Comparison of ENCODE assay signal across 1 cellular context in the genomic region with DNA sequence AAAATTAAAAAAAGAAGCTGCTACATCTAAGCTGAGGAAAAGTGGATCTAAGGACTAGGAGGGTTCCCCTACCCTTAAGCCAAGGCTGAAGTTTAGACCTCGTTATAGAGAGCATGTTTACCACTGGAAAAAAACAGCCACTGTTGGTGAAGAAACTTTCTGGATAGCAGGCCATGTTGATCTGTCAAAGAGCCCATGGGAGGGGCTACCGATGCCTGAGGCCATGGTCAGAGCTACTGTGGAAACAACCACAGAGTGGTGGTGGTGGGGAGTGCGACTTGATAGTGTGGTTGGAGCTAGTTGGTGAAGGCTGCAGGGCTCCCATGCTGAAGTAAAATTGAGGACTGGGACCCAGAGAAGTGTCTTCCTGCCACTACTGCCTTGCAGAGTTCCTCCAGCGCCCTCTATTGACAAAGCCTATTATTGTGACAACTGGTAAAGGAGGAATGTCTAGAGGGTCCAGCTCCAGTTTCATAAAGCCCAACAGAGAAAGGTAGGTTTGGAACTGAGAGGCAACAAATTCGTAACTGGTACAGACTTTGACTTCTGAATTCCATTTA.
A peak's percentile ranks its signal among the peaks of the same experiment; 100 is the strongest.
TF ChIP-seq lines count a peak whose summit lies in the region.

No MANE protein-coding gene starts in this region.

TF ChIP-seq in HepG2, 621 proteins besides CTCF, POLR2A, EP300 and RAD21 (continued from another document and continues in another):
- TF ChIP-seq LRRFIP1 (CRISPR knock-in tag; conservative IDR thresholded peaks at IDR 0.05) (no peak), TBX2 (CRISPR knock-in tag; IDR thresholded peaks at IDR 0.05; ENCODE audit: borderline replicate concordance) (peak; percentile 39; the same call in 1 of the 2 replicates), CHD4 (IDR thresholded peaks at IDR 0.05; ENCODE audit: borderline replicate concordance, low read length) (no peak), KDM5B (CRISPR knock-in tag; IDR thresholded peaks at IDR 0.05; ENCODE audit: borderline replicate concordance) (no peak), ARID2 (CRISPR knock-in tag; IDR thresholded peaks at IDR 0.05; ENCODE audit: borderline replicate concordance) (no peak), ADNP (CRISPR knock-in tag; IDR thresholded peaks at IDR 0.05) (no peak), FOXK1 (CRISPR knock-in tag; IDR thresholded peaks at IDR 0.05; ENCODE audit: borderline replicate concordance, low read depth) (peak; percentile 63; the same call in 1 of the 2 replicates), RFX1 (IDR thresholded peaks at IDR 0.05) (no peak), ZNF549 (CRISPR knock-in tag; IDR thresholded peaks at IDR 0.05) (no peak), ZNF703 (CRISPR knock-in tag; IDR thresholded peaks at IDR 0.05; ENCODE audit: borderline replicate concordance) (no peak), ELK4 (CRISPR knock-in tag; IDR thresholded peaks at IDR 0.05; ENCODE audit: borderline replicate concordance) (no peak), ZIK1 (CRISPR knock-in tag; IDR thresholded peaks at IDR 0.05; ENCODE audit: borderline replicate concordance, low read depth) (no peak), YEATS2 (CRISPR knock-in tag; IDR thresholded peaks at IDR 0.05; ENCODE audit: borderline replicate concordance) (no peak), ZFP90 (CRISPR knock-in tag; IDR thresholded peaks at IDR 0.05; ENCODE audit: borderline replicate concordance) (no peak), KDM6A (CRISPR knock-in tag; IDR thresholded peaks at IDR 0.05; ENCODE audit: low read depth) (no peak), ZNF605 (CRISPR knock-in tag; IDR thresholded peaks at IDR 0.05) (peak; percentile 45; the same call in 1 of the 2 replicates), AKAP8 (CRISPR knock-in tag; IDR thresholded peaks at IDR 0.05) (no peak), ZFP36L1 (CRISPR knock-in tag; IDR thresholded peaks at IDR 0.05) (no peak), HES4 (CRISPR knock-in tag; IDR thresholded peaks at IDR 0.05; ENCODE audit: borderline replicate concordance) (no peak), ZNF564 (CRISPR knock-in tag; IDR thresholded peaks at IDR 0.05) (no peak), THAP11 (CRISPR knock-in tag; IDR thresholded peaks at IDR 0.05) (peak; percentile 53; the same call in 1 of the 2 replicates), TP53 (CRISPR knock-in tag; conservative IDR thresholded peaks at IDR 0.05) (no peak), ZXDC (CRISPR knock-in tag; IDR thresholded peaks at IDR 0.05) (no peak), ZNF891 (CRISPR knock-in tag; IDR thresholded peaks at IDR 0.05) (no peak), HNRNPL (IDR thresholded peaks at IDR 0.05; ENCODE audit: low read depth, low read length) (no peak), ZFP62 (CRISPR knock-in tag; IDR thresholded peaks at IDR 0.05) (no peak), LCORL (IDR thresholded peaks at IDR 0.05) (no peak), LCORL (CRISPR knock-in tag; IDR thresholded peaks at IDR 0.05) (peak; percentile 60), TFDP1 (CRISPR knock-in tag; IDR thresholded peaks at IDR 0.05; ENCODE audit: borderline replicate concordance) (no peak), ZSCAN9 (CRISPR knock-in tag; IDR thresholded peaks at IDR 0.05; ENCODE audit: borderline replicate concordance) (0 out of 2 replicates have a peak, but pooled peaks have one; percentile 36), IKZF1 (IDR thresholded peaks at IDR 0.05) (no peak), ZNF121 (CRISPR knock-in tag; IDR thresholded peaks at IDR 0.05) (no peak), ZSCAN21 (CRISPR knock-in tag; IDR thresholded peaks at IDR 0.05; ENCODE audit: borderline replicate concordance) (peak; percentile 42; the same call in 1 of the 2 replicates)
- TF ChIP-seq, protein P1, sequence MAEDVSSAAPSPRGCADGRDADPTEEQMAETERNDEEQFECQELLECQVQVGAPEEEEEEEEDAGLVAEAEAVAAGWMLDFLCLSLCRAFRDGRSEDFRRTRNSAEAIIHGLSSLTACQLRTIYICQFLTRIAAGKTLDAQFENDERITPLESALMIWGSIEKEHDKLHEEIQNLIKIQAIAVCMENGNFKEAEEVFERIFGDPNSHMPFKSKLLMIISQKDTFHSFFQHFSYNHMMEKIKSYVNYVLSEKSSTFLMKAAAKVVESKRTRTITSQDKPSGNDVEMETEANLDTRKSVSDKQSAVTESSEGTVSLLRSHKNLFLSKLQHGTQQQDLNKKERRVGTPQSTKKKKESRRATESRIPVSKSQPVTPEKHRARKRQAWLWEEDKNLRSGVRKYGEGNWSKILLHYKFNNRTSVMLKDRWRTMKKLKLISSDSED (CRISPR knock-in tag; IDR thresholded peaks at IDR 0.05), result no peak
- TF ChIP-seq, protein P2, sequence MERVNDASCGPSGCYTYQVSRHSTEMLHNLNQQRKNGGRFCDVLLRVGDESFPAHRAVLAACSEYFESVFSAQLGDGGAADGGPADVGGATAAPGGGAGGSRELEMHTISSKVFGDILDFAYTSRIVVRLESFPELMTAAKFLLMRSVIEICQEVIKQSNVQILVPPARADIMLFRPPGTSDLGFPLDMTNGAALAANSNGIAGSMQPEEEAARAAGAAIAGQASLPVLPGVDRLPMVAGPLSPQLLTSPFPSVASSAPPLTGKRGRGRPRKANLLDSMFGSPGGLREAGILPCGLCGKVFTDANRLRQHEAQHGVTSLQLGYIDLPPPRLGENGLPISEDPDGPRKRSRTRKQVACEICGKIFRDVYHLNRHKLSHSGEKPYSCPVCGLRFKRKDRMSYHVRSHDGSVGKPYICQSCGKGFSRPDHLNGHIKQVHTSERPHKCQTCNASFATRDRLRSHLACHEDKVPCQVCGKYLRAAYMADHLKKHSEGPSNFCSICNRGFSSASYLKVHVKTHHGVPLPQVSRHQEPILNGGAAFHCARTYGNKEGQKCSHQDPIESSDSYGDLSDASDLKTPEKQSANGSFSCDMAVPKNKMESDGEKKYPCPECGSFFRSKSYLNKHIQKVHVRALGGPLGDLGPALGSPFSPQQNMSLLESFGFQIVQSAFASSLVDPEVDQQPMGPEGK (CRISPR knock-in tag; IDR thresholded peaks at IDR 0.05), result peak; percentile 53; the same call in 1 of the 2 replicates
- TF ChIP-seq, protein P3, sequence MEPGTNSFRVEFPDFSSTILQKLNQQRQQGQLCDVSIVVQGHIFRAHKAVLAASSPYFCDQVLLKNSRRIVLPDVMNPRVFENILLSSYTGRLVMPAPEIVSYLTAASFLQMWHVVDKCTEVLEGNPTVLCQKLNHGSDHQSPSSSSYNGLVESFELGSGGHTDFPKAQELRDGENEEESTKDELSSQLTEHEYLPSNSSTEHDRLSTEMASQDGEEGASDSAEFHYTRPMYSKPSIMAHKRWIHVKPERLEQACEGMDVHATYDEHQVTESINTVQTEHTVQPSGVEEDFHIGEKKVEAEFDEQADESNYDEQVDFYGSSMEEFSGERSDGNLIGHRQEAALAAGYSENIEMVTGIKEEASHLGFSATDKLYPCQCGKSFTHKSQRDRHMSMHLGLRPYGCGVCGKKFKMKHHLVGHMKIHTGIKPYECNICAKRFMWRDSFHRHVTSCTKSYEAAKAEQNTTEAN (CRISPR knock-in tag; conservative IDR thresholded peaks at IDR 0.05), result no peak
- TF ChIP-seq, protein P4, sequence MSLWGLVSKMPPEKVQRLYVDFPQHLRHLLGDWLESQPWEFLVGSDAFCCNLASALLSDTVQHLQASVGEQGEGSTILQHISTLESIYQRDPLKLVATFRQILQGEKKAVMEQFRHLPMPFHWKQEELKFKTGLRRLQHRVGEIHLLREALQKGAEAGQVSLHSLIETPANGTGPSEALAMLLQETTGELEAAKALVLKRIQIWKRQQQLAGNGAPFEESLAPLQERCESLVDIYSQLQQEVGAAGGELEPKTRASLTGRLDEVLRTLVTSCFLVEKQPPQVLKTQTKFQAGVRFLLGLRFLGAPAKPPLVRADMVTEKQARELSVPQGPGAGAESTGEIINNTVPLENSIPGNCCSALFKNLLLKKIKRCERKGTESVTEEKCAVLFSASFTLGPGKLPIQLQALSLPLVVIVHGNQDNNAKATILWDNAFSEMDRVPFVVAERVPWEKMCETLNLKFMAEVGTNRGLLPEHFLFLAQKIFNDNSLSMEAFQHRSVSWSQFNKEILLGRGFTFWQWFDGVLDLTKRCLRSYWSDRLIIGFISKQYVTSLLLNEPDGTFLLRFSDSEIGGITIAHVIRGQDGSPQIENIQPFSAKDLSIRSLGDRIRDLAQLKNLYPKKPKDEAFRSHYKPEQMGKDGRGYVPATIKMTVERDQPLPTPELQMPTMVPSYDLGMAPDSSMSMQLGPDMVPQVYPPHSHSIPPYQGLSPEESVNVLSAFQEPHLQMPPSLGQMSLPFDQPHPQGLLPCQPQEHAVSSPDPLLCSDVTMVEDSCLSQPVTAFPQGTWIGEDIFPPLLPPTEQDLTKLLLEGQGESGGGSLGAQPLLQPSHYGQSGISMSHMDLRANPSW (CRISPR knock-in tag; IDR thresholded peaks at IDR 0.05; ENCODE audit: borderline replicate concordance), result no peak
- TF ChIP-seq, protein P5, sequence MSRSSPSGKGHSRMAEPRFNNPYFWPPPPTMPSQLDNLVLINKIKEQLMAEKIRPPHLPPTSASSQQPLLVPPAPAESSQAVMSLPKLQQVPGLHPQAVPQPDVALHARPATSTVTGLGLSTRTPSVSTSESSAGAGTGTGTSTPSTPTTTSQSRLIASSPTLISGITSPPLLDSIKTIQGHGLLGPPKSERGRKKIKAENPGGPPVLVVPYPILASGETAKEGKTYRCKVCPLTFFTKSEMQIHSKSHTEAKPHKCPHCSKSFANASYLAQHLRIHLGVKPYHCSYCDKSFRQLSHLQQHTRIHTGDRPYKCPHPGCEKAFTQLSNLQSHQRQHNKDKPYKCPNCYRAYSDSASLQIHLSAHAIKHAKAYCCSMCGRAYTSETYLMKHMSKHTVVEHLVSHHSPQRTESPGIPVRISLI (CRISPR knock-in tag; IDR thresholded peaks at IDR 0.05; ENCODE audit: borderline replicate concordance), result peak; percentile 59; the same call in 1 of the 2 replicates
- TF ChIP-seq, protein P6, sequence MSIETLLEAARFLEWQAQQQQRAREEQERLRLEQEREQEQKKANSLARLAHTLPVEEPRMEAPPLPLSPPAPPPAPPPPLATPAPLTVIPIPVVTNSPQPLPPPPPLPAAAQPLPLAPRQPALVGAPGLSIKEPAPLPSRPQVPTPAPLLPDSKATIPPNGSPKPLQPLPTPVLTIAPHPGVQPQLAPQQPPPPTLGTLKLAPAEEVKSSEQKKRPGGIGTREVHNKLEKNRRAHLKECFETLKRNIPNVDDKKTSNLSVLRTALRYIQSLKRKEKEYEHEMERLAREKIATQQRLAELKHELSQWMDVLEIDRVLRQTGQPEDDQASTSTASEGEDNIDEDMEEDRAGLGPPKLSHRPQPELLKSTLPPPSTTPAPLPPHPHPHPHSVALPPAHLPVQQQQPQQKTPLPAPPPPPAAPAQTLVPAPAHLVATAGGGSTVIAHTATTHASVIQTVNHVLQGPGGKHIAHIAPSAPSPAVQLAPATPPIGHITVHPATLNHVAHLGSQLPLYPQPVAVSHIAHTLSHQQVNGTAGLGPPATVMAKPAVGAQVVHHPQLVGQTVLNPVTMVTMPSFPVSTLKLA (IDR thresholded peaks at IDR 0.05), result no peak
- TF ChIP-seq, protein P7, sequence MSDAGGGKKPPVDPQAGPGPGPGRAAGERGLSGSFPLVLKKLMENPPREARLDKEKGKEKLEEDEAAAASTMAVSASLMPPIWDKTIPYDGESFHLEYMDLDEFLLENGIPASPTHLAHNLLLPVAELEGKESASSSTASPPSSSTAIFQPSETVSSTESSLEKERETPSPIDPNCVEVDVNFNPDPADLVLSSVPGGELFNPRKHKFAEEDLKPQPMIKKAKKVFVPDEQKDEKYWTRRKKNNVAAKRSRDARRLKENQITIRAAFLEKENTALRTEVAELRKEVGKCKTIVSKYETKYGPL (CRISPR knock-in tag; IDR thresholded peaks at IDR 0.05), result no peak
